ENCODE assay signal across 8 cellular contexts in genomic region chr9:128902351-128903078, GRCh38. TPM values are rescaled to one million over a fixed set of nuclear protein-coding genes. Genes with fewer than 3 reads are reported as not detected.
A peak's percentile ranks its signal among the peaks of the same experiment; 100 is the strongest.
DNase-seq lines count a peak whose midpoint lies in the region; ATAC-seq and TF ChIP-seq lines count a peak whose summit lies in the region.

No MANE protein-coding gene starts in this region.

- H3K27me3 Mint-ChIP-seq in mesothelial cell of epicardium (ENCODE audit: low read depth) = no peaks in the 10 kb centered on the region

- H3K27ac ChIP-seq in duodenal mucosa (ENCODE audit: low read depth, low read length) = peak overlapping the region; percentile 32

- peaks cover 6% of the 10 kb centered on the region for H3K36me3 Mint-ChIP-seq in mesothelial cell of epicardium

- peaks cover 4 to 8% of the 10 kb centered on the region in 2 donors for H3K36me3 ChIP-seq in duodenal mucosa (ENCODE audit: control insufficient read depth in 1 of 2, insufficient read depth in 2 of 2, low read length in 2 of 2)

- no peak overlapping the region for H3K4me3 Mint-ChIP-seq in mesothelial cell of epicardium

- ATAC-seq in Right ventricle myocardium inferior = peak; percentile 32
- ATAC-seq in HG03460 (IDR thresholded peaks at IDR 0.05; ENCODE audit: unreplicated experiment) = peak; percentile 89

- no peaks in the 10 kb centered on the region for H3K4me1 Mint-ChIP-seq in mesothelial cell of epicardium

- no peak overlapping the region for H3K4me3 ChIP-seq in duodenal mucosa (ENCODE audit: low read depth in 1 of 2, low read length in 2 of 2)

- H3K9me3 ChIP-seq in duodenal mucosa (ENCODE audit: control insufficient read depth in 1 of 2, low read length in 2 of 2) = no peaks in the 10 kb centered on the region

- peaks cover 11 to 22% of the 10 kb centered on the region in 2 donors for H3K4me1 ChIP-seq in duodenal mucosa (ENCODE audit: control insufficient read depth in 1 of 2, insufficient read depth in 2 of 2, low read length in 2 of 2)

- H3K27ac Mint-ChIP-seq in mesothelial cell of epicardium = no peak overlapping the region

- intact Hi-C loops in Right ventricle myocardium inferior (cut with DNase I) = loop anchor here (1.0 kb wide), 1 partner anchor 9 kb away; no protein-coding TSS in a partner anchor
- intact Hi-C loops in cardiac septum (cut with DNase I) = no loop called here

- DNase-seq in Right ventricle myocardium inferior (ENCODE audit: missing footprints) = no peak
- DNase-seq in cardiac septum (ENCODE audit: low spot score) = no peak
- DNase-seq in activated CD4-positive, CD25-positive, alpha-beta regulatory T cell treated with anti-CD3 and anti-CD28 coated beads, Interleukin-2, amount 50 U/mL, for 72 hours = peak; percentile 76
- peak; percentile 79 for DNase-seq in stimulated activated CD4-positive, alpha-beta T cell treated with anti-CD3 and anti-CD28 coated beads, Interleukin-12 subunit alpha, Interleukin-12 subunit beta, amount 100 ng/mL, for 4 hours
- no peak for DNase-seq in NCI-H524 treated with DMSO at 0.1 percent for 48 hours (lab: John Stamatoyannopoulos, UW)
- DNase-seq in mesothelial cell of epicardium (ENCODE audit: low spot score in 2 of 2, unreplicated experiment in 2 of 2) = no peak

- no peak for TF ChIP-seq CTCF in mesothelial cell of epicardium (IDR thresholded peaks at IDR 0.05; ENCODE audit: unreplicated experiment)

- H3K9me3 Mint-ChIP-seq in mesothelial cell of epicardium = no peaks in the 10 kb centered on the region

- H3K27me3 ChIP-seq in duodenal mucosa (ENCODE audit: control insufficient read depth in 1 of 2, insufficient read depth in 2 of 2, low read length in 2 of 2) = no peaks in the 10 kb centered on the region

- H3K9ac ChIP-seq in duodenal mucosa (ENCODE audit: low read depth in 1 of 2, low read length in 2 of 2) = peak overlapping the region in 1 of 2 donors; percentile 6

RNA-seq across cellular contexts. Expression of gene PHYHD1, which starts 18.3 kb away (rescaled TPM):
- total RNA-seq in Right ventricle myocardium inferior (30.2 TPM), cardiac septum (21.9 TPM), mesothelial cell of epicardium (22.2 to 25.4 TPM (median 24.3 TPM) in 3 replicates)

RNA-seq across cellular contexts. Expression of gene LRRC8A, which starts 20.6 kb away (rescaled TPM):
- total RNA-seq in Right ventricle myocardium inferior (23.9 TPM), cardiac septum (24.2 TPM), mesothelial cell of epicardium (33.9 to 35.9 TPM (median 34.6 TPM) in 3 replicates)

RNA-seq across cellular contexts. Expression of gene KYAT1, which starts 20.8 kb away (rescaled TPM):
- 11.9 TPM for total RNA-seq in Right ventricle myocardium inferior
- 9.2 TPM for total RNA-seq in cardiac septum
- 6.6 to 9.2 TPM (median 8.0 TPM) in 3 replicates for total RNA-seq in mesothelial cell of epicardium

RNA-seq across cellular contexts. Expression of gene DOLK, which starts 44.9 kb away (rescaled TPM):
- total RNA-seq in Right ventricle myocardium inferior = 7.5 TPM
- 9.8 TPM for total RNA-seq in cardiac septum
- 16.7 to 17.0 TPM (median 16.9 TPM) in 3 replicates for total RNA-seq in mesothelial cell of epicardium

RNA-seq across cellular contexts. Expression of gene NUP188, which starts 45.0 kb away (rescaled TPM):
- total RNA-seq in Right ventricle myocardium inferior = 16.0 TPM
- total RNA-seq in cardiac septum = 36.3 TPM
- 49.5 to 56.6 TPM (median 51.7 TPM) in 3 replicates for total RNA-seq in mesothelial cell of epicardium

Comparison
In these comparisons a context has a peak if more than half of its experiments do, and no peak if none do; other contexts are left out.
1. DNase-seq: peak in activated CD4-positive, CD25-positive, alpha-beta regulatory T cell treated with anti-CD3 and anti-CD28 coated beads, Interleukin-2, amount 50 U/mL, for 72 hours (single experiment) and stimulated activated CD4-positive, alpha-beta T cell treated with anti-CD3 and anti-CD28 coated beads, Interleukin-12 subunit alpha, Interleukin-12 subunit beta, amount 100 ng/mL, for 4 hours (single experiment); none in Right ventricle myocardium inferior (single experiment), cardiac septum (single experiment), NCI-H524 treated with DMSO at 0.1 percent for 48 hours (single experiment) and mesothelial cell of epicardium (0 of 2).